Comparison of ENCODE assay signal across 26 cellular contexts in genomic region chr17:14522795-14523387, GRCh38.
"Had no signal": no experiment of that assay in that cellular context is flagged by ENCODE, and none has a peak within 500 bp of the region (broad histone marks: within the 10 kb centered on the region; RNA-seq: fewer than 3 reads in every experiment).

No MANE protein-coding gene starts in this region.

- ATAC-seq: effector memory CD8-positive, alpha-beta T cell; left ventricle myocardium superior; lower lobe of right lung; mucosa of descending colon; natural killer cell treated with Interleukin-12 subunit alpha and Interleukin-12 subunit beta and Interleukin-15 and Interleukin-18, amount 100 ng/mL, for 72 hours; sciatic nerve had no signal

- H3K36me3 ChIP-seq: lower lobe of right lung, prostate gland, right atrium auricular region, thoracic aorta, tibial nerve, upper lobe of left lung had no signal

- H3K9me3 ChIP-seq: lower lobe of right lung, prostate gland, right atrium auricular region, thoracic aorta, tibial nerve, upper lobe of left lung had no signal

- H3K4me1 Mint-ChIP-seq: neural crest cell had no signal

- FAIRE-seq: frontal cortex, keratinocyte, urothelium cell line had no signal

- H3K27ac ChIP-seq: coronary artery, lower lobe of right lung, prostate gland, right atrium auricular region, thoracic aorta, tibial nerve, upper lobe of left lung had no signal

- H3K4me3 Mint-ChIP-seq: effector memory CD8-positive, alpha-beta T cell; mesothelial cell of epicardium; naive B cell; natural killer cell treated with Interleukin-12 subunit alpha and Interleukin-12 subunit beta and Interleukin-15 and Interleukin-18, amount 100 ng/mL, for 72 hours; neural crest cell; stimulated activated naive CD8-positive, alpha-beta T cell treated with anti-CD3 and anti-CD28 coated beads, Interleukin-15, Interleukin-2, amounts not matched to agents 100 ng/mL and 50 ng/mL, for 24 hours had no signal

- H3K27ac Mint-ChIP-seq: effector memory CD8-positive, alpha-beta T cell; mesothelial cell of epicardium; natural killer cell treated with Interleukin-12 subunit alpha and Interleukin-12 subunit beta and Interleukin-15 and Interleukin-18, amount 100 ng/mL, for 72 hours; stimulated activated naive CD8-positive, alpha-beta T cell treated with anti-CD3 and anti-CD28 coated beads, Interleukin-15, Interleukin-2, amounts not matched to agents 100 ng/mL and 50 ng/mL, for 24 hours had no signal

- H3K4me2 ChIP-seq: smooth muscle cell had no signal

- DNase-seq: dermis blood vessel endothelial cell; effector memory CD8-positive, alpha-beta T cell; hypothalamus; left ventricle myocardium superior; lower lobe of right lung; mucosa of descending colon; naive B cell; stimulated activated CD4-positive, alpha-beta T cell treated with anti-CD3 and anti-CD28 coated beads, Interleukin-12 subunit alpha, Interleukin-12 subunit beta, amount 100 ng/mL, for 4 hours; stimulated activated CD4-positive, alpha-beta T cell treated with anti-CD3 and anti-CD28 coated beads, Interleukin-1b, Interleukin-23, amount 100 ng/mL, for 48 hours; stimulated activated CD4-positive, alpha-beta T cell treated with anti-CD3 and anti-CD28 coated beads, Interleukin-4, amount 100 ng/mL, for 1 hour; stimulated activated CD8-positive, alpha-beta memory T cell treated with anti-CD3 and anti-CD28 coated beads, Interleukin-4, amount 100 ng/mL, for 48 hours; upper lobe of left lung had no signal

- H3K4me3 ChIP-seq: coronary artery, lower lobe of right lung, mucosa of descending colon, prostate gland, right atrium auricular region, smooth muscle cell, thoracic aorta, tibial nerve, upper lobe of left lung had no signal

- H3K9me3 Mint-ChIP-seq: effector memory CD8-positive, alpha-beta T cell; mesothelial cell of epicardium; naive B cell; natural killer cell treated with Interleukin-12 subunit alpha and Interleukin-12 subunit beta and Interleukin-15 and Interleukin-18, amount 100 ng/mL, for 72 hours; neural crest cell had no signal

- H3K27me3 ChIP-seq: right atrium auricular region, tibial nerve, upper lobe of left lung had no signal

- H3K4me1 ChIP-seq: lower lobe of right lung, prostate gland, right atrium auricular region, tibial nerve, upper lobe of left lung had no signal

- H3K36me3 Mint-ChIP-seq: mesothelial cell of epicardium; naive B cell; natural killer cell treated with Interleukin-12 subunit alpha and Interleukin-12 subunit beta and Interleukin-15 and Interleukin-18, amount 100 ng/mL, for 72 hours had no signal

- H3K27me3 Mint-ChIP-seq: naive B cell had no signal
